ENCODE assay signal across 39 cellular contexts in the genomic region with DNA sequence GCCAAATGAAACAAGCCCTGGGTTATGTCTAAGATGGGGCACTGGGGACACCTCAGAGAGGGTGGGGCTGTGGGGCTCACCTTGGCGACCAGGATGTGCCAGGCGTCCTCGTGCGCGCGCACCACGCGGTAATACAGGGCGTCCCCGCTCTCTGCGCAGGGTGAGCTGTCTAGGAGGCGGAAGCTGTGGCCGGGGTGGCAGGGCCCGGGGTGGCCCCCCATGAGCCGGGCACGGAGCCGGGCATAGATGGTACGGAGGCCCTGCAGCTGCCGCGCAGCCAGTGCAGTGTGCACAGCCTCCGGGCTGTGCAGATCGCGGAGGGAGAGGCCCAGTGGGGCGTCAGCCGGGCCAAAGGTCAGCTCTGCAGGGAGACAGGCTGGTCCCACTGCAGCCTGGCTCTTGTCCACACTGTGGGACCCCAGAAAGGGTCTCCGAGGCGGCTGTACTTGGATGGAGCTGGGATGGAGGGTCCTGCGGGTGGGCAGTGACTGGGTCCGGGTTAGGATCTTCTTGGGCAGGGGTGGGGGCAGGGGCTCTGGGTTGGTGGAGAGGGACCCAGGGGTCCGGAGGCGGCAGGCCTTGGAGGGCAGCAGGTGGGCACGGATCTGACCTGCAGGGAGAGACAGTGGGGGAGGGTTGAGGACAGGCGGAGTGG. TPM values are rescaled to one million over a fixed set of nuclear protein-coding genes. Genes with fewer than 3 reads are reported as not detected.
DNase-seq lines count a peak whose midpoint lies in the region; ATAC-seq, FAIRE-seq and TF ChIP-seq lines count a peak whose summit lies in the region.
"Had no signal": no experiment of that assay in that cellular context is flagged by ENCODE, and none has a peak within 500 bp of the region (broad histone marks: within the 10 kb centered on the region; RNA-seq: fewer than 3 reads in every experiment).

No MANE protein-coding gene starts in this region.

- H3K27me3 ChIP-seq in Karpas-422 (ENCODE audit: low read length), result no peaks in the 10 kb centered on the region
- H3K27me3 ChIP-seq in small intestine (ENCODE audit: control insufficient read depth in 2 of 2, insufficient read depth in 2 of 2, low read length in 2 of 2), result no peaks in the 10 kb centered on the region
- peaks cover 21% of the 10 kb centered on the region for H3K27me3 ChIP-seq in GM23338 (ENCODE audit: insufficient read depth)
- H3K27me3 ChIP-seq: spleen, uterus had no signal

- no peak overlapping the region for H2AFZ ChIP-seq in Karpas-422 (ENCODE audit: low read length)
- H2AFZ ChIP-seq in GM23338, result no peak overlapping the region
- H2AFZ ChIP-seq: neural progenitor cell had no signal

- peaks cover 7% of the 10 kb centered on the region for H3K27me3 Mint-ChIP-seq in activated T-cell treated with anti-CD3 and anti-CD28 coated beads, Interleukin-2, amount 50 U/mL, for 72 hours (ENCODE audit: low read depth)
- peaks cover 23% of the 10 kb centered on the region for H3K27me3 Mint-ChIP-seq in GM23338 (ENCODE audit: insufficient read depth, low read depth, poor library complexity)
- H3K27me3 Mint-ChIP-seq: activated CD8-positive, alpha-beta T cell treated with anti-CD3 and anti-CD28 coated beads for 36 hours had no signal

- no peak overlapping the region for H3K4me3 ChIP-seq in Karpas-422 (ENCODE audit: low read length)
- no peak overlapping the region for H3K4me3 ChIP-seq in small intestine (ENCODE audit: low read depth in 1 of 2, low read length in 2 of 2)
- H3K4me3 ChIP-seq in GM23338, result no peak overlapping the region
- H3K4me3 ChIP-seq: HAP-1, neural progenitor cell, SK-N-MC, spleen, thoracic aorta, uterus had no signal

- H3K36me3 ChIP-seq in Karpas-422 (ENCODE audit: insufficient read depth, low read length), result peaks cover 6% of the 10 kb centered on the region; the same call in 1 of the 2 replicates
- H3K36me3 ChIP-seq in small intestine (ENCODE audit: control insufficient read depth in 2 of 2, insufficient read depth in 2 of 2, low read length in 2 of 2), result no peaks in the 10 kb centered on the region
- no peaks in the 10 kb centered on the region for H3K36me3 ChIP-seq in GM23338 (ENCODE audit: insufficient read depth)
- H3K36me3 ChIP-seq: neural progenitor cell, thoracic aorta, uterus had no signal

- ATAC-seq in activated T-cell treated with anti-CD3 and anti-CD28 coated beads, Interleukin-2, amount 50 U/mL, for 72 hours (replicated peaks in 1 of 2), result peak in 1 of 2 donors; percentile 12
- ATAC-seq in HG03095 (IDR thresholded peaks at IDR 0.05; ENCODE audit: unreplicated experiment) (no peak), GM23338 (no peak)
- ATAC-seq: activated CD8-positive, alpha-beta T cell treated with anti-CD3 and anti-CD28 coated beads for 36 hours; CD8-positive, alpha-beta T cell; right cardiac atrium; stimulated activated naive CD8-positive, alpha-beta T cell treated with anti-CD3 and anti-CD28 coated beads, Interleukin-15, amount 100 ng/mL, for 72 hours had no signal

- no peak for TF ChIP-seq CTCF in GM23338 (conservative IDR thresholded peaks at IDR 0.05; ENCODE audit: low read depth in 2 of 2)

- peaks cover 16% of the 10 kb centered on the region; the same call in 1 of the 2 replicates for H3F3A ChIP-seq in GM23338 (replicated peaks; ENCODE audit: low read depth)

- no peak overlapping the region for H3K9ac ChIP-seq in Karpas-422 (ENCODE audit: low read length)
- H3K9ac ChIP-seq: neural progenitor cell had no signal

- H3K9me3 ChIP-seq in Karpas-422 (ENCODE audit: low read length), result no peaks in the 10 kb centered on the region
- H3K9me3 ChIP-seq in small intestine (ENCODE audit: control insufficient read depth, low read depth), result no peaks in the 10 kb centered on the region
- H3K9me3 ChIP-seq: HAP-1, spleen, thoracic aorta, uterus had no signal

- H3K4me1 ChIP-seq in Karpas-422 (ENCODE audit: low read length) (peaks cover 4% of the 10 kb centered on the region; the same call in 1 of the 2 replicates), small intestine (ENCODE audit: control insufficient read depth in 2 of 2, insufficient read depth in 1 of 2, low read depth in 1 of 2, low read length in 1 of 2) (peaks cover 0 to 2% of the 10 kb centered on the region in 2 donors), GM23338 (ENCODE audit: insufficient read depth) (no peaks in the 10 kb centered on the region; the same call in 1 of the 2 replicates)
- H3K4me1 ChIP-seq: HAP-1 had no signal

- peaks cover 2 to 5% of the 10 kb centered on the region in 2 donors for H3K36me3 Mint-ChIP-seq in activated T-cell treated with anti-CD3 and anti-CD28 coated beads, Interleukin-2, amount 50 U/mL, for 72 hours (ENCODE audit: insufficient read depth in 2 of 2)
- H3K36me3 Mint-ChIP-seq in GM23338 (ENCODE audit: low read depth), result peaks cover 12% of the 10 kb centered on the region
- H3K36me3 Mint-ChIP-seq: neural progenitor cell had no signal

- H4K20me1 ChIP-seq in Karpas-422 (ENCODE audit: insufficient read depth, low read depth, low read length) (peaks cover 22% of the 10 kb centered on the region), GM23338 (replicated peaks; ENCODE audit: insufficient read depth) (peaks cover 8% of the 10 kb centered on the region)

- no peaks in the 10 kb centered on the region for H3K9me2 ChIP-seq in Karpas-422 (replicated peaks; ENCODE audit: insufficient read depth, low read length)
- H3K9me2 ChIP-seq in GM23338 (ENCODE audit: insufficient read depth), result no peaks in the 10 kb centered on the region

- FAIRE-seq in small intestine (lab: Jason Lieb, UNC), result no peak
- FAIRE-seq: A204.1, bronchial epithelial cell, colon had no signal

- H3K79me2 ChIP-seq in Karpas-422 (ENCODE audit: low read length), result peaks cover 2% of the 10 kb centered on the region; the same call in 1 of the 2 replicates
- peaks cover 9% of the 10 kb centered on the region for H3K79me2 ChIP-seq in GM23338 (replicated peaks; ENCODE audit: insufficient read depth)

- no peak for DNase-seq in activated T-cell treated with anti-CD3 and anti-CD28 coated beads, Interleukin-2, amount 50 U/mL, for 72 hours
- DNase-seq in activated T-cell treated with anti-CD3 and anti-CD28 coated beads, Interleukin-2, amount 50 U/mL, for 48 hours, result no peak
- peak; percentile 41 for DNase-seq in Karpas-422
- peak; percentile 45 for DNase-seq in islet precursor cell
- DNase-seq in small intestine, result peak; percentile 87
- no peak for DNase-seq in NCI-H526 (lab: John Stamatoyannopoulos, UW)
- DNase-seq in GM23338 (ENCODE audit: low spot score), result no peak
- DNase-seq: activated CD4-positive, alpha-beta T cell treated with anti-CD3 and anti-CD28 coated beads for 1 hour; activated CD8-positive, alpha-beta T cell treated with anti-CD3 and anti-CD28 coated beads for 36 hours; activated effector memory CD4-positive, alpha-beta T cell treated with anti-CD3 and anti-CD28 coated beads, Interleukin-2, amount 50 U/mL, for 16 hours; activated naive CD8-positive, alpha-beta T cell treated with anti-CD3 and anti-CD28 coated beads, Interleukin-2, amount 10 ng/mL, durations not matched to agents 7 days and 5 days; aorta; CD8-positive, alpha-beta T cell; DMS 273 treated with DMSO at 0.1 percent for 48 hours; effector CD8-positive, alpha-beta T cell; EL; immature natural killer cell; mammary epithelial cell; NCI-H1048; NCI-H1694; NCI-H446; posterior cingulate gyrus; right cardiac atrium; spleen; stimulated activated CD4-positive, alpha-beta T cell treated with anti-CD3 and anti-CD28 coated beads, Interleukin-2, amount 100 ng/mL, for 24 hours; stimulated activated naive CD8-positive, alpha-beta T cell treated with anti-CD3 and anti-CD28 coated beads, Interleukin-15, amount 100 ng/mL, for 72 hours; uterus had no signal

- 25 to 67% (median 45%) methylated on average over 28 to 33 of the region's 33 CpGs for WGBS in small intestine, 3 donors

- no peaks in the 10 kb centered on the region for H3K9me3 Mint-ChIP-seq in activated T-cell treated with anti-CD3 and anti-CD28 coated beads, Interleukin-2, amount 50 U/mL, for 72 hours
- peaks cover 7% of the 10 kb centered on the region; the same call in 2 of the 3 replicates for H3K9me3 Mint-ChIP-seq in GM23338
- H3K9me3 Mint-ChIP-seq: activated CD8-positive, alpha-beta T cell treated with anti-CD3 and anti-CD28 coated beads for 36 hours; activated naive CD8-positive, alpha-beta T cell treated with anti-CD3 and anti-CD28 coated beads, Interleukin-2, amount 10 ng/mL, durations not matched to agents 7 days and 5 days; CD8-positive, alpha-beta T cell; immature natural killer cell; neural progenitor cell; stimulated activated naive CD8-positive, alpha-beta T cell treated with anti-CD3 and anti-CD28 coated beads, Interleukin-15, amount 100 ng/mL, for 72 hours; T-helper 1 cell treated with Interleukin-12 subunit alpha and Interleukin-12 subunit beta and Interleukin-4 antibody, amounts not matched to agents 30 μg/mL and 1 μg/mL, for 36 hours had no signal

- H3K4me3 Mint-ChIP-seq in activated T-cell treated with anti-CD3 and anti-CD28 coated beads, Interleukin-2, amount 50 U/mL, for 72 hours, result no peak overlapping the region
- no peak overlapping the region; the same call in 2 of the 3 replicates for H3K4me3 Mint-ChIP-seq in GM23338
- H3K4me3 Mint-ChIP-seq: activated CD8-positive, alpha-beta T cell treated with anti-CD3 and anti-CD28 coated beads for 36 hours; activated naive CD8-positive, alpha-beta T cell treated with anti-CD3 and anti-CD28 coated beads, Interleukin-2, amount 10 ng/mL, durations not matched to agents 7 days and 5 days; CD8-positive, alpha-beta T cell; neural progenitor cell; T-helper 1 cell treated with Interleukin-12 subunit alpha and Interleukin-12 subunit beta and Interleukin-4 antibody, amounts not matched to agents 30 μg/mL and 1 μg/mL, for 36 hours had no signal

- no peak overlapping the region for H3K4me2 ChIP-seq in Karpas-422 (ENCODE audit: low read depth, low read length, poor library complexity, severe bottlenecking)
- no peak overlapping the region for H3K4me2 ChIP-seq in GM23338
- H3K4me2 ChIP-seq: neural progenitor cell had no signal

- H3K4me1 Mint-ChIP-seq in activated T-cell treated with anti-CD3 and anti-CD28 coated beads, Interleukin-2, amount 50 U/mL, for 72 hours (ENCODE audit: low read depth), result peaks cover 25% of the 10 kb centered on the region
- H3K4me1 Mint-ChIP-seq in GM23338, result peaks cover 14% of the 10 kb centered on the region

- peak overlapping the region; percentile 67 for H3K27ac Mint-ChIP-seq in activated T-cell treated with anti-CD3 and anti-CD28 coated beads, Interleukin-2, amount 50 U/mL, for 72 hours
- H3K27ac Mint-ChIP-seq in GM23338, result no peak overlapping the region
- H3K27ac Mint-ChIP-seq: activated CD8-positive, alpha-beta T cell treated with anti-CD3 and anti-CD28 coated beads for 36 hours; activated naive CD8-positive, alpha-beta T cell treated with anti-CD3 and anti-CD28 coated beads, Interleukin-2, amount 10 ng/mL, durations not matched to agents 7 days and 5 days; CD8-positive, alpha-beta T cell; neural progenitor cell; T-helper 1 cell treated with Interleukin-12 subunit alpha and Interleukin-12 subunit beta and Interleukin-4 antibody, amounts not matched to agents 30 μg/mL and 1 μg/mL, for 36 hours had no signal

- H3K27ac ChIP-seq in Karpas-422 (ENCODE audit: low read length), result no peak overlapping the region
- H3K27ac ChIP-seq in small intestine (ENCODE audit: low read depth in 1 of 2, low read length in 1 of 2), result no peak overlapping the region
- H3K27ac ChIP-seq in GM23338 (ENCODE audit: low read depth), result no peak overlapping the region
- H3K27ac ChIP-seq: epithelial cell of prostate, neural progenitor cell, RWPE1, SK-N-MC, thoracic aorta, uterus had no signal

RNA-seq across cellular contexts. Expression of gene PEAK3, which starts 3.3 kb away (rescaled TPM):
- under 1 TPM in 1 of 2 donors, not detected in 1; 0.09 TPM for total RNA-seq in activated T-cell treated with anti-CD3 and anti-CD28 coated beads, Interleukin-2, amount 50 U/mL, for 72 hours
- not detected in 2 replicates for total RNA-seq in Karpas-422 (2014; rRNA removed; shearing (Covaris generic); ENCODE audit: low replicate concordance)
- polyA plus RNA-seq in small intestine (under 1 TPM in 2 of 3 donors, not detected in 1; 0.46 to 0.54 TPM), GM23338 (2016; fragmentation: Nextera tagmentation; extraction: Ambion mirVana) (not detected in 2 replicates)
- total RNA-seq in GM23338 (2014; rRNA removed; shearing (Covaris generic)), result not detected in 2 replicates
- total RNA-seq: activated CD8-positive, alpha-beta T cell treated with anti-CD3 and anti-CD28 coated beads for 36 hours; bronchial epithelial cell; CD8-positive, alpha-beta T cell; glomerular endothelial cell; mammary epithelial cell had no signal
- polyA plus RNA-seq: mammary epithelial cell had no signal

RNA-seq across cellular contexts. Expression of gene JSRP1, which starts 22.4 kb away (rescaled TPM):
- 1 to 10 TPM in 1 of 2 donors, under 1 TPM in 1; 0.72 to 1.6 TPM for total RNA-seq in activated T-cell treated with anti-CD3 and anti-CD28 coated beads, Interleukin-2, amount 50 U/mL, for 72 hours
- not detected in 2 replicates for total RNA-seq in Karpas-422 (2014; rRNA removed; shearing (Covaris generic); ENCODE audit: low replicate concordance)
- polyA plus RNA-seq in small intestine (1 to 10 TPM in 2 of 3 donors, under 1 TPM in 1; 0.69 to 1.9 (median 1.3) TPM), GM23338 (2016; fragmentation: Nextera tagmentation; extraction: Ambion mirVana) (3.1 and 3.7 TPM in 2 replicates)
- total RNA-seq in GM23338 (2014; rRNA removed; shearing (Covaris generic)), result 2.4 and 4.5 TPM in 2 replicates
- total RNA-seq: bronchial epithelial cell, right cardiac atrium, thoracic aorta, uterus had no signal
- polyA plus RNA-seq: mammary epithelial cell had no signal

RNA-seq across cellular contexts. Expression of gene LINGO3, which starts 29.3 kb away (rescaled TPM):
- total RNA-seq in activated T-cell treated with anti-CD3 and anti-CD28 coated beads, Interleukin-2, amount 50 U/mL, for 72 hours, result not detected
- total RNA-seq in Karpas-422 (2014; rRNA removed; shearing (Covaris generic); ENCODE audit: low replicate concordance), result not detected in 2 replicates
- polyA plus RNA-seq in small intestine (under 1 TPM in 1 of 3 donors, not detected in 2; 0.13 TPM), GM23338 (2016; fragmentation: Nextera tagmentation; extraction: Ambion mirVana) (0.29 and 0.40 TPM in 2 replicates)
- 0.45 and 1.9 TPM in 2 replicates for total RNA-seq in GM23338 (2014; rRNA removed; shearing (Covaris generic))
- total RNA-seq: aorta, bronchial epithelial cell, glomerular endothelial cell, mammary epithelial cell, right cardiac atrium, uterus had no signal
- polyA plus RNA-seq: mammary epithelial cell, right cardiac atrium had no signal

RNA-seq across cellular contexts. Expression of gene AMH, which starts 29.5 kb away (rescaled TPM):
- 1 to 10 TPM; 4.6 to 10.0 TPM for total RNA-seq in activated T-cell treated with anti-CD3 and anti-CD28 coated beads, Interleukin-2, amount 50 U/mL, for 72 hours
- total RNA-seq in Karpas-422 (2014; rRNA removed; shearing (Covaris generic); ENCODE audit: low replicate concordance), result 1.9 and 7.2 TPM in 2 replicates
- polyA plus RNA-seq in small intestine, result 1 to 10 TPM; 1.1 to 3.0 (median 1.9) TPM
- total RNA-seq in GM23338 (2014; rRNA removed; shearing (Covaris generic)), result 2.6 and 6.8 TPM in 2 replicates
- polyA plus RNA-seq in GM23338 (2016; fragmentation: Nextera tagmentation; extraction: Ambion mirVana), result 1.4 and 1.9 TPM in 2 replicates
- polyA plus RNA-seq: immature natural killer cell had no signal

RNA-seq across cellular contexts. Expression of gene SF3A2, which starts 42.0 kb away (rescaled TPM):
- total RNA-seq in activated T-cell treated with anti-CD3 and anti-CD28 coated beads, Interleukin-2, amount 50 U/mL, for 72 hours, result 100 to 1,000 TPM; 146 to 147 TPM
- total RNA-seq in Karpas-422 (2014; rRNA removed; shearing (Covaris generic); ENCODE audit: low replicate concordance), result 27.2 and 55.8 TPM in 2 replicates
- polyA plus RNA-seq in small intestine (10 to 100 TPM; 31.8 to 45.5 (median 35.1) TPM), GM23338 (2016; fragmentation: Nextera tagmentation; extraction: Ambion mirVana) (67.7 and 76.0 TPM in 2 replicates)
- total RNA-seq in GM23338 (2014; rRNA removed; shearing (Covaris generic)), result 79.1 and 128 TPM in 2 replicates

Comparison
In these comparisons a context has a peak if more than half of its experiments do, and no peak if none do; other contexts are left out.
1. DNase-seq: peak in Karpas-422 (single experiment), islet precursor cell (single experiment) and small intestine (single experiment); none in activated T-cell treated with anti-CD3 and anti-CD28 coated beads, Interleukin-2, amount 50 U/mL, for 72 hours (0 of 2), activated T-cell treated with anti-CD3 and anti-CD28 coated beads, Interleukin-2, amount 50 U/mL, for 48 hours (0 of 2), NCI-H526 (0 of 2) and GM23338 (single experiment).